8 cellular contexts compared by ENCODE assay signal in genomic region chr5:125410501-125411162, GRCh38.
DNase-seq lines count a peak whose midpoint lies in the region; FAIRE-seq and TF ChIP-seq lines count a peak whose summit lies in the region.

No MANE protein-coding gene starts in this region.

- H2BK5ac ChIP-seq in H1 (ENCODE audit: low read depth, low read length), result 0 out of 2 replicates have a peak overlapping the region, but pooled peaks have one; percentile 77
- H2BK5ac ChIP-seq in neuronal stem cell (ENCODE audit: low read length), result no peak overlapping the region

- no peak for FAIRE-seq in H1 (lab: Jason Lieb, UNC)

- H3K9ac ChIP-seq in H1 (replicated peaks in 1 of 4; ENCODE audit: extremely low read depth in 1 of 4, low read depth in 3 of 4, low read length in 3 of 4) (no peak overlapping the region), neuronal stem cell (ENCODE audit: low read depth, low read length, poor library complexity) (no peak overlapping the region)

- TF ChIP-seq RAD21 in H1 (IDR thresholded peaks at IDR 0.05 in 1 of 2, conservative IDR thresholded peaks at IDR 0.05 in 1 of 2; ENCODE audit: low read depth in 2 of 2, low read length in 2 of 2), result no peak

- H3K4me1 Mint-ChIP-seq in activated T-helper 1 cell treated with anti-CD3 and anti-CD28 coated beads, Interleukin-12 subunit alpha, Interleukin-12 subunit beta, Interleukin-2, Interleukin-4 antibody, amounts not matched to agents 30 ng/mL and 10 ng/mL and 1 ng/mL, durations not matched to agents 14 hours and 24 hours and 36 hours (ENCODE audit: low read depth), result no peaks in the 10 kb centered on the region

- no peak overlapping the region for H3K18ac ChIP-seq in H1 (ENCODE audit: extremely low read depth, low read length)
- H3K18ac ChIP-seq in neuronal stem cell (ENCODE audit: low read length), result no peak overlapping the region

- H3K36me3 ChIP-seq in H1 (ENCODE audit: control insufficient read depth in 2 of 4, insufficient read depth in 4 of 4, low read length in 3 of 4), result no peaks in the 10 kb centered on the region
- no peaks in the 10 kb centered on the region for H3K36me3 ChIP-seq in neuronal stem cell (replicated peaks in 1 of 2; ENCODE audit: control insufficient read depth in 2 of 2, insufficient read depth in 2 of 2, low read length in 2 of 2)

- no peaks in the 10 kb centered on the region for H3K79me2 ChIP-seq in H1 (ENCODE audit: control insufficient read depth in 1 of 2, insufficient read depth in 2 of 2, low read length in 2 of 2)

- H3K4me3 Mint-ChIP-seq in activated T-helper 1 cell treated with anti-CD3 and anti-CD28 coated beads, Interleukin-12 subunit alpha, Interleukin-12 subunit beta, Interleukin-2, Interleukin-4 antibody, amounts not matched to agents 30 ng/mL and 10 ng/mL and 1 ng/mL, durations not matched to agents 14 hours and 24 hours and 36 hours, result no peak overlapping the region

- no peaks in the 10 kb centered on the region for H3K23me2 ChIP-seq in H1 (ENCODE audit: low read depth, low read length)

- H3K27ac Mint-ChIP-seq in activated T-helper 1 cell treated with anti-CD3 and anti-CD28 coated beads, Interleukin-12 subunit alpha, Interleukin-12 subunit beta, Interleukin-2, Interleukin-4 antibody, amounts not matched to agents 30 ng/mL and 10 ng/mL and 1 ng/mL, durations not matched to agents 14 hours and 24 hours and 36 hours, result no peak overlapping the region

- H3K36me3 Mint-ChIP-seq in activated T-helper 1 cell treated with anti-CD3 and anti-CD28 coated beads, Interleukin-12 subunit alpha, Interleukin-12 subunit beta, Interleukin-2, Interleukin-4 antibody, amounts not matched to agents 30 ng/mL and 10 ng/mL and 1 ng/mL, durations not matched to agents 14 hours and 24 hours and 36 hours (ENCODE audit: low read depth), result no peaks in the 10 kb centered on the region

- H3K4ac ChIP-seq in H1 (replicated peaks; ENCODE audit: insufficient read length, low read depth, low read length), result no peak overlapping the region
- no peak overlapping the region for H3K4ac ChIP-seq in neuronal stem cell (ENCODE audit: low read length)

- POLR2A ChIA-PET in H1 (lab: Charles Lee; ENCODE audit: partially characterized antibody), result interaction anchor here (1.1 kb wide), 1 partner anchor 62 kb away, joined by 3 read pairs; no protein-coding TSS in a partner anchor

- peak overlapping the region; percentile 38 for H4K5ac ChIP-seq in H1 (ENCODE audit: insufficient read length, low read depth, low read length)

- H3K9me3 ChIP-seq in H1 (ENCODE audit: insufficient read depth in 2 of 2, low read depth in 1 of 2, low read length in 1 of 2), result no peaks in the 10 kb centered on the region
- peaks cover 0 to 22% of the 10 kb centered on the region in 2 donors for H3K9me3 ChIP-seq in neuronal stem cell (replicated peaks in 1 of 2; ENCODE audit: control insufficient read depth in 2 of 2, insufficient read depth in 1 of 2, low read depth in 1 of 2, low read length in 2 of 2)

- H2AFZ ChIP-seq in H1 (ENCODE audit: low read length), result no peak overlapping the region
- H2AFZ ChIP-seq in neuronal stem cell (ENCODE audit: low read length), result no peak overlapping the region

- TF ChIP-seq EP300 in H1 (IDR thresholded peaks at IDR 0.05; ENCODE audit: borderline replicate concordance in 1 of 2, low read depth in 2 of 2, low read length in 2 of 2), result no peak

- TF ChIP-seq POLR2A in H1 (IDR thresholded peaks at IDR 0.05; ENCODE audit: control extremely low read depth in 1 of 2, low read depth in 2 of 2, low read length in 2 of 2), result no peak

- H2BK20ac ChIP-seq in H1 (ENCODE audit: low read length), result no peak overlapping the region

- no peaks in the 10 kb centered on the region for H3K27me3 Mint-ChIP-seq in activated T-helper 1 cell treated with anti-CD3 and anti-CD28 coated beads, Interleukin-12 subunit alpha, Interleukin-12 subunit beta, Interleukin-2, Interleukin-4 antibody, amounts not matched to agents 30 ng/mL and 10 ng/mL and 1 ng/mL, durations not matched to agents 14 hours and 24 hours and 36 hours (ENCODE audit: insufficient read depth)

- H3K9me3 Mint-ChIP-seq in activated T-helper 1 cell treated with anti-CD3 and anti-CD28 coated beads, Interleukin-12 subunit alpha, Interleukin-12 subunit beta, Interleukin-2, Interleukin-4 antibody, amounts not matched to agents 30 ng/mL and 10 ng/mL and 1 ng/mL, durations not matched to agents 14 hours and 24 hours and 36 hours, result no peaks in the 10 kb centered on the region

- H3K4me1 ChIP-seq in H1 (replicated peaks in 1 of 4; ENCODE audit: control insufficient read depth in 3 of 4, insufficient read depth in 4 of 4, low read length in 3 of 4) (peaks cover 0 to 36% (median 21%) of the 10 kb centered on the region in 4 experiments), neuronal stem cell (ENCODE audit: control insufficient read depth in 2 of 2, insufficient read depth in 1 of 2, low read depth in 1 of 2, low read length in 2 of 2) (peaks cover 31 to 51% of the 10 kb centered on the region in 2 donors)

- H3K79me1 ChIP-seq in H1 (ENCODE audit: low read depth, low read length) (no peaks in the 10 kb centered on the region), neuronal stem cell (ENCODE audit: low read depth, low read length) (no peaks in the 10 kb centered on the region)

- H3K14ac ChIP-seq in H1 (ENCODE audit: insufficient read length) (no peak overlapping the region), neuronal stem cell (ENCODE audit: low read length) (no peak overlapping the region)

- H3K4me3 ChIP-seq in H1 (ENCODE audit: extremely low read depth in 1 of 4, insufficient read depth in 2 of 4, low read depth in 3 of 4, low read length in 4 of 4), result 0 out of 8 replicates have a peak overlapping the region, but pooled peaks of 1 of the 4 experiments have one; percentile 13
- no peak overlapping the region for H3K4me3 ChIP-seq in neuronal stem cell (ENCODE audit: low read length in 2 of 2)

- H3K27ac ChIP-seq in H1 (ENCODE audit: low read depth, low read length) (no peak overlapping the region), neuronal stem cell (replicated peaks; ENCODE audit: low read length) (peak overlapping the region; percentile 80)

- WGBS in H1 (ENCODE audit: extremely low coverage in 1 of 2, insufficient coverage in 1 of 2, insufficient read length in 1 of 2, insufficient replicate concordance in 2 of 2, low coverage in 1 of 2, low lambda C conversion rate in 2 of 2, missing lambda C conversion rate in 1 of 2), 2 experiments, result 52% methylated on average over 2 of the region's 2 CpGs; no CpG with 5 or more reads in 1 of the 2 experiments
- 88% methylated on average over 1 of the region's 2 CpGs; no CpG with 5 or more reads in 1 of the 2 donors for WGBS in neuronal stem cell (ENCODE audit: extremely low coverage in 2 of 2, insufficient read length in 2 of 2, insufficient replicate concordance in 1 of 2), 2 donors

- no peak for TF ChIP-seq CTCF in H1 (IDR thresholded peaks at IDR 0.05; ENCODE audit: control extremely low read depth in 1 of 3, insufficient read depth in 1 of 3, low read depth in 1 of 3, low read length in 3 of 3)

- no peak overlapping the region for H3K56ac ChIP-seq in H1 (replicated peaks; ENCODE audit: insufficient read length, low read depth, low read length)

- H3K23ac ChIP-seq in H1 (ENCODE audit: insufficient read length), result no peak overlapping the region
- no peak overlapping the region for H3K23ac ChIP-seq in neuronal stem cell (ENCODE audit: low read depth, low read length, poor library complexity)

- H2BK120ac ChIP-seq in H1 (replicated peaks; ENCODE audit: low read depth, low read length) (no peak overlapping the region), neuronal stem cell (ENCODE audit: low read depth, low read length) (no peak overlapping the region)

- H3K4me2 ChIP-seq in H1 (ENCODE audit: insufficient read depth in 1 of 2, low read depth in 2 of 2, low read length in 2 of 2) (peak overlapping the region in 1 of 2 experiments; percentile 65; a peak in 1 of 4 replicates), neuronal stem cell (ENCODE audit: insufficient read depth, low read length, poor library complexity, severe bottlenecking) (no peak overlapping the region)

- CTCF ChIA-PET in H1 (lab: Charles Lee; ENCODE audit: partially characterized antibody), result interaction anchor here (0.7 kb wide), 1 partner anchor 353 kb away, joined by 3 read pairs; no protein-coding TSS in a partner anchor

- no peaks in the 10 kb centered on the region for H4K20me1 ChIP-seq in H1 (replicated peaks in 1 of 2; ENCODE audit: control insufficient read depth in 1 of 2, insufficient read depth in 2 of 2, low read length in 2 of 2)

- H4K8ac ChIP-seq in H1 (ENCODE audit: extremely low read depth, insufficient read depth, low read length) (no peak overlapping the region), neuronal stem cell (ENCODE audit: low read depth, low read length) (no peak overlapping the region)

- H2AK5ac ChIP-seq in H1 (ENCODE audit: low read depth, low read length), result no peak overlapping the region
- H2AK5ac ChIP-seq in neuronal stem cell (ENCODE audit: low read depth, low read length), result no peak overlapping the region

- H2BK15ac ChIP-seq in H1 (ENCODE audit: low read length), result no peak overlapping the region
- no peak overlapping the region for H2BK15ac ChIP-seq in neuronal stem cell (ENCODE audit: low read length)

- intact Hi-C loops in activated T-helper 1 cell treated with anti-CD3 and anti-CD28 coated beads, Interleukin-12 subunit alpha, Interleukin-12 subunit beta, Interleukin-2, Interleukin-4 antibody, amounts not matched to agents 30 ng/mL and 10 ng/mL and 1 ng/mL, durations not matched to agents 14 hours and 24 hours and 36 hours (cut with micrococcal nuclease), result no loop called here

- no peaks in the 10 kb centered on the region for H3K27me3 ChIP-seq in H1 (replicated peaks in 1 of 4; ENCODE audit: control insufficient read depth in 3 of 4, extremely low read depth in 1 of 4, insufficient read depth in 3 of 4, low read length in 3 of 4)
- no peaks in the 10 kb centered on the region for H3K27me3 ChIP-seq in neuronal stem cell (ENCODE audit: control insufficient read depth in 3 of 3, insufficient read depth in 3 of 3, low read depth in 1 of 3, low read length in 3 of 3)

- peak; percentile 70 for DNase-seq in DMS114 treated with DMSO at 0.1 percent for 48 hours (lab: John Stamatoyannopoulos, UW; ENCODE audit: unreplicated experiment)
- peak; percentile 67 for DNase-seq in NCI-H2196 (lab: John Stamatoyannopoulos, UW; ENCODE audit: unreplicated experiment)
- DNase-seq in H1 (ENCODE audit: low read depth in 1 of 2, low spot score in 2 of 2), result no peak
- DNase-seq in neuronal stem cell (ENCODE audit: low spot score), result no peak
- no peak for DNase-seq in activated CD4-positive, alpha-beta T cell treated with anti-CD3 and anti-CD28 coated beads for 1 hour
- no peak for DNase-seq in activated T-helper 1 cell treated with anti-CD3 and anti-CD28 coated beads, Interleukin-12 subunit alpha, Interleukin-12 subunit beta, Interleukin-2, Interleukin-4 antibody, amounts not matched to agents 30 ng/mL and 10 ng/mL and 1 ng/mL, durations not matched to agents 14 hours and 24 hours and 36 hours (ENCODE audit: low spot score)
- DNase-seq in stimulated activated naive CD4-positive, alpha-beta T cell treated with Interleukin-2 at 50 U/mL for 16 hours (lab: John Stamatoyannopoulos, UW), result no peak
- no peak for DNase-seq in ecto neural progenitor cell (ENCODE audit: low spot score)

- H2BK12ac ChIP-seq in H1 (ENCODE audit: low read depth, low read length) (no peak overlapping the region), neuronal stem cell (ENCODE audit: low read length) (no peak overlapping the region)

- H4K91ac ChIP-seq in H1 (replicated peaks; ENCODE audit: insufficient read length, low read length), result no peak overlapping the region
- no peak overlapping the region for H4K91ac ChIP-seq in neuronal stem cell (ENCODE audit: low read depth, low read length, poor library complexity)

Comparison
In these comparisons a context has a peak if more than half of its experiments do, and no peak if none do; other contexts are left out.
1. DNase-seq: peak in DMS114 treated with DMSO at 0.1 percent for 48 hours (single experiment) and NCI-H2196 (single experiment); none in H1 (0 of 2), neuronal stem cell (single experiment), activated CD4-positive, alpha-beta T cell treated with anti-CD3 and anti-CD28 coated beads for 1 hour (single experiment), activated T-helper 1 cell treated with anti-CD3 and anti-CD28 coated beads, Interleukin-12 subunit alpha, Interleukin-12 subunit beta, Interleukin-2, Interleukin-4 antibody, amounts not matched to agents 30 ng/mL and 10 ng/mL and 1 ng/mL, durations not matched to agents 14 hours and 24 hours and 36 hours (single experiment), stimulated activated naive CD4-positive, alpha-beta T cell treated with Interleukin-2 at 50 U/mL for 16 hours (single experiment) and ecto neural progenitor cell (single experiment).